ENCODE assay signal across 14 cellular contexts in genomic region chr1:107460009-107460408, GRCh38.
DNase-seq lines count a peak whose midpoint lies in the region; ATAC-seq and TF ChIP-seq lines count a peak whose summit lies in the region.
"Had no signal": no experiment of that assay in that cellular context is flagged by ENCODE, and none has a peak within 500 bp of the region (broad histone marks: within the 10 kb centered on the region; RNA-seq: fewer than 3 reads in every experiment).

No MANE protein-coding gene starts in this region.

- POLR2A ChIA-PET in activated B cell treated with CpG ODN at 0.5 μM for 24 hours (lab: Charles Lee): interaction anchor here (0.7 to 1.0 kb wide), 3 partner anchors 10 to 135 kb away, joined by 3 read pairs; no protein-coding TSS in a partner anchor
- POLR2A ChIA-PET in CD8-positive, alpha-beta T cell (lab: Charles Lee): no interaction called here

- H3K9me3 Mint-ChIP-seq in activated B cell treated with CpG ODN at 0.5 μM for 24 hours: no peaks in the 10 kb centered on the region
- H3K9me3 Mint-ChIP-seq in CD8-positive, alpha-beta T cell: no peaks in the 10 kb centered on the region

- no peak overlapping the region for H3K4me3 ChIP-seq in CD8-positive, alpha-beta T cell (ENCODE audit: low read depth, low read length)
- H3K4me3 ChIP-seq: BLaER1 treated with 17β-estradiol and CSF1 and Interleukin-3, amounts not matched to agents 10 nM and 100 nM had no signal

- H3K9me3 ChIP-seq in CD8-positive, alpha-beta T cell (ENCODE audit: low read length): no peaks in the 10 kb centered on the region
- H3K9me3 ChIP-seq: BLaER1 treated with 17β-estradiol and CSF1 and Interleukin-3, amounts not matched to agents 10 nM and 100 nM had no signal

- intact Hi-C loops in activated B cell treated with CpG ODN at 0.5 μM for 24 hours (cut with micrococcal nuclease): no loop called here
- intact Hi-C loops in CD8-positive, alpha-beta T cell (cut with DNase I, micrococcal nuclease): no loop called here

- ATAC-seq in GM18861 (IDR thresholded peaks at IDR 0.05; ENCODE audit: unreplicated experiment): peak; percentile 60
- peak; percentile 86 for ATAC-seq in GM21528 (IDR thresholded peaks at IDR 0.05; ENCODE audit: low FRiP score, unreplicated experiment)
- peak; percentile 92 for ATAC-seq in HG03064 (IDR thresholded peaks at IDR 0.05; ENCODE audit: low read depth, unreplicated experiment)
- peak; percentile 83 for ATAC-seq in activated B cell treated with CpG ODN at 0.5 μM for 24 hours (ENCODE audit: low read depth)
- ATAC-seq in HG02840 (IDR thresholded peaks at IDR 0.05; ENCODE audit: low FRiP score, unreplicated experiment): no peak
- no peak for ATAC-seq in CD8-positive, alpha-beta T cell
- ATAC-seq: stimulated activated naive CD8-positive, alpha-beta T cell treated with anti-CD3 and anti-CD28 coated beads, Interleukin-15, Interleukin-2, amounts not matched to agents 100 U/mL and 50 U/mL, for 24 hours had no signal

- no peaks in the 10 kb centered on the region for H3K27me3 Mint-ChIP-seq in activated B cell treated with CpG ODN at 0.5 μM for 24 hours
- peaks cover 2% of the 10 kb centered on the region for H3K27me3 Mint-ChIP-seq in CD8-positive, alpha-beta T cell (ENCODE audit: low read depth)

- no peaks in the 10 kb centered on the region for H3K4me1 ChIP-seq in CD8-positive, alpha-beta T cell (ENCODE audit: insufficient read depth, low read length)

- no peak overlapping the region for H3K27ac ChIP-seq in CD8-positive, alpha-beta T cell (ENCODE audit: low read depth, low read length)
- H3K27ac ChIP-seq: BLaER1 treated with 17β-estradiol and CSF1 and Interleukin-3, amounts not matched to agents 10 nM and 100 nM had no signal

- DNase-seq in activated B cell treated with CpG ODN at 0.5 μM for 24 hours: no peak
- DNase-seq in CD8-positive, alpha-beta T cell: no peak
- DNase-seq in H4 (ENCODE audit: low spot score): no peak
- no peak for DNase-seq in activated naive CD4-positive, alpha-beta T cell treated with Interleukin-2 at 50 U/mL for 16 hours
- DNase-seq: NCI-H1048; NCI-H526 treated with DMSO at 0.1 percent for 48 hours; posterior cingulate gyrus; Right ventricle myocardium superior; stimulated activated naive CD8-positive, alpha-beta T cell treated with anti-CD3 and anti-CD28 coated beads, Interleukin-15, Interleukin-2, amounts not matched to agents 100 U/mL and 50 U/mL, for 24 hours had no signal

- peak overlapping the region; percentile 8 for H3K4me3 Mint-ChIP-seq in activated B cell treated with CpG ODN at 0.5 μM for 24 hours
- H3K4me3 Mint-ChIP-seq in CD8-positive, alpha-beta T cell: no peak overlapping the region

- CTCF ChIA-PET in activated B cell treated with CpG ODN at 0.5 μM for 24 hours (lab: Charles Lee): interaction anchor here (0.5 to 2.6 kb wide), 8 partner anchors 19 to 1131 kb away, joined by 3 to 15 read pairs (median 6); no protein-coding TSS in a partner anchor
- CTCF ChIA-PET in CD8-positive, alpha-beta T cell (lab: Charles Lee): interaction anchor here (0.7 kb wide), 1 partner anchor 218 kb away, joined by 3 read pairs; no protein-coding TSS in a partner anchor

- H3K36me3 Mint-ChIP-seq in activated B cell treated with CpG ODN at 0.5 μM for 24 hours (ENCODE audit: low read depth): no peaks in the 10 kb centered on the region
- no peaks in the 10 kb centered on the region for H3K36me3 Mint-ChIP-seq in CD8-positive, alpha-beta T cell

- H3K27ac Mint-ChIP-seq in activated B cell treated with CpG ODN at 0.5 μM for 24 hours: peak overlapping the region; percentile 54
- H3K27ac Mint-ChIP-seq in CD8-positive, alpha-beta T cell: no peak overlapping the region

- H3K36me3 ChIP-seq in CD8-positive, alpha-beta T cell (ENCODE audit: insufficient read depth, low read length): no peaks in the 10 kb centered on the region
- H3K36me3 ChIP-seq: BLaER1 treated with 17β-estradiol and CSF1 and Interleukin-3, amounts not matched to agents 10 nM and 100 nM had no signal

- no peaks in the 10 kb centered on the region for H3K27me3 ChIP-seq in CD8-positive, alpha-beta T cell (ENCODE audit: insufficient read depth, low read length)
- H3K27me3 ChIP-seq: BLaER1 treated with 17β-estradiol and CSF1 and Interleukin-3, amounts not matched to agents 10 nM and 100 nM had no signal

- no peak for TF ChIP-seq CTCF in activated B cell treated with CpG ODN at 0.5 μM for 24 hours (IDR thresholded peaks at IDR 0.05)
- TF ChIP-seq CTCF in CD8-positive, alpha-beta T cell (IDR thresholded peaks at IDR 0.05): no peak

- peaks cover 34% of the 10 kb centered on the region for H3K4me1 Mint-ChIP-seq in activated B cell treated with CpG ODN at 0.5 μM for 24 hours
- no peaks in the 10 kb centered on the region for H3K4me1 Mint-ChIP-seq in CD8-positive, alpha-beta T cell (ENCODE audit: low read depth)

Comparison
In these comparisons a context has a peak if more than half of its experiments do, and no peak if none do; other contexts are left out.
1. ATAC-seq: peak in GM18861 (single experiment), GM21528 (single experiment), HG03064 (single experiment) and activated B cell treated with CpG ODN at 0.5 μM for 24 hours (single experiment); none in HG02840 (single experiment) and CD8-positive, alpha-beta T cell (single experiment).